22 cellular contexts compared by ENCODE assay signal in the genomic region with DNA sequence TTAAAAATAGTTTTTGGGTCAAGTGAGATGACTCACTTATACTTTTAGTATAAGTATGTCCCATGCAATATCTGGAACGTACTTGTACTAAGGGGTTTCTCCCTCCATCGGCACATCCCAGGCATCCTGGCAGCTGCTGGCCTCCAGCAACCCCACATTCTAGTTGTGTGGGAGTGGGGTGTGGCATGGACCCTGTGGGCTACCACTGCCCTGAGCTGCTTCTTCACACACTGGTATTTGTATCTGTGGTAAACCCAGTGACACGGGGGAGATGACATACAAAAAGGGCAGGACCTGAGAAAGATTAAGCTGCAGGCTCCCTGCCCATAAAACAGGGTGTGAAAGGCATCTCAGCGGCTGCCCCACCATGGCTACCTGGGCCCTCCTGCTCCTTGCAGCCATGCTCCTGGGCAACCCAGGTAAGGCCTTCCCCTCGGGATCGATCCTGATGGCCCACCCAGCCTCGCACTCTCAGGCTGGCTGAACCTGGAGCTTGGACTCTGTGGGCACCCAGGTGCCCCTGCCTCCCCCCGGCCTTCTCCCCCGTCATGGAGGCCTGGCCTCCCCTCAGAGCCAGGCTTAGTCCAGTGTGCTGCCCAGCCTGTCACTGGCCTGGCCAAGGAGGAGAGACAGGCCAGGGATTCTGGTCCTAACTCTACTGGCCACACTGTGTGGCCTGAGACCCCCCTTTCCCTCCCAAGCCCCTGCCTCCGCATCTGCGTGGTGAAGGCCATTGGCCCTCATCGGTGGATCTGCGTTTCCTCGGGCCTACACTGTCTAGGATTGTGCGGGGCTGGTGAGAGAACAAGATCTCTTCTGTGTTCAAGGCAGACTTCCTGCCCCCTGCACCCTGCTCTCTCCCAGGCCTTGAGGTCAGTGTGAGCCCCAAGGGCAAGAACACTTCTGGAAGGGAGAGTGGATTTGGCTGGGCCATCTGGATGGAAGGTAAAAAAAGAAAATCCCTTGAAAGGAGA. TPM values are rescaled to one million over a fixed set of nuclear protein-coding genes. Genes with fewer than 3 reads are reported as not detected.
A peak's percentile ranks its signal among the peaks of the same experiment; 100 is the strongest.
DNase-seq lines count a peak whose midpoint lies in the region; ATAC-seq, FAIRE-seq and TF ChIP-seq lines count a peak whose summit lies in the region.
"Had no signal": no experiment of that assay in that cellular context is flagged by ENCODE, and none has a peak within 500 bp of the region (broad histone marks: within the 10 kb centered on the region; RNA-seq: fewer than 3 reads in every experiment).

A gene (plus strand): TSS at position 307 of the 974 bp plus-strand sequence. CDS start 61 bp downstream, at position 368.

- H3K36me3 ChIP-seq in GM12878 (ENCODE audit: control insufficient read depth in 2 of 2, insufficient read depth in 2 of 2, low read length in 1 of 2), result no peaks in the 10 kb centered on the region
- no peaks in the 10 kb centered on the region for H3K36me3 ChIP-seq in trophoblast cell (ENCODE audit: control insufficient read depth in 1 of 2, insufficient read depth in 2 of 2, low read length in 2 of 2)
- no peaks in the 10 kb centered on the region for H3K36me3 ChIP-seq in suprapubic skin
- H3K36me3 ChIP-seq: esophagus squamous epithelium, heart left ventricle had no signal

- H2BK5ac ChIP-seq in trophoblast cell (ENCODE audit: low read depth, low read length, poor library complexity), result no peak within 1 kb of the TSS

- no peak within 1 kb of the TSS for H3K4ac ChIP-seq in trophoblast cell (ENCODE audit: low read depth, low read length)

- H2BK120ac ChIP-seq in trophoblast cell (ENCODE audit: insufficient read depth, low read length, poor library complexity), result no peak within 1 kb of the TSS

- H3K27me3 Mint-ChIP-seq in activated CD4-positive, alpha-beta T cell treated with anti-CD3 and anti-CD28 coated beads for 36 hours, result no peaks in the 10 kb centered on the region
- H3K27me3 Mint-ChIP-seq: CD4-positive, CD25-positive, alpha-beta regulatory T cell had no signal

- no peak within 1 kb of the TSS for H3K4me3 Mint-ChIP-seq in activated CD4-positive, alpha-beta T cell treated with anti-CD3 and anti-CD28 coated beads for 36 hours
- H3K4me3 Mint-ChIP-seq: CD4-positive, CD25-positive, alpha-beta regulatory T cell had no signal

- H3K27me3 ChIP-seq in GM12878 (replicated peaks in 1 of 2; ENCODE audit: control insufficient read depth in 2 of 2, insufficient read depth in 2 of 2, low read length in 1 of 2), result no peaks in the 10 kb centered on the region
- no peaks in the 10 kb centered on the region for H3K27me3 ChIP-seq in trophoblast cell (ENCODE audit: insufficient read depth, low read length)
- H3K27me3 ChIP-seq in suprapubic skin, result no peaks in the 10 kb centered on the region
- H3K27me3 ChIP-seq: esophagus squamous epithelium, heart left ventricle had no signal

- ATAC-seq in activated CD4-positive, alpha-beta T cell treated with anti-CD3 and anti-CD28 coated beads for 36 hours, result no peak
- ATAC-seq in GM12878, result peak; percentile 27; the same call in 2 of the 3 replicates
- ATAC-seq in HG02642 (IDR thresholded peaks at IDR 0.05; ENCODE audit: poor library complexity, unreplicated experiment), result no peak
- ATAC-seq: A549, HCT116 had no signal

- H3K4me2 ChIP-seq in GM12878 (ENCODE audit: control insufficient read depth, insufficient read depth), result no peak within 1 kb of the TSS
- no peak within 1 kb of the TSS for H3K4me2 ChIP-seq in trophoblast cell (ENCODE audit: low read length)
- H3K4me2 ChIP-seq: A549 had no signal

- H3K4me1 ChIP-seq in GM12878 (ENCODE audit: control insufficient read depth, insufficient read depth, low read length), result no peaks in the 10 kb centered on the region
- H3K4me1 ChIP-seq in trophoblast cell (ENCODE audit: control insufficient read depth in 1 of 2, insufficient read depth in 2 of 2, low read length in 2 of 2), result peaks cover 17 to 20% of the 10 kb centered on the region in 2 experiments
- no peaks in the 10 kb centered on the region for H3K4me1 ChIP-seq in suprapubic skin
- H3K4me1 ChIP-seq: esophagus squamous epithelium had no signal

- TF ChIP-seq POLR2A in GM12878 (IDR thresholded peaks at IDR 0.05; ENCODE audit: low read depth, low read length) (no peak), suprapubic skin (IDR thresholded peaks at IDR 0.05) (no peak)

- intact Hi-C loops in activated CD4-positive, alpha-beta T cell treated with anti-CD3 and anti-CD28 coated beads for 36 hours (cut with DNase I, micrococcal nuclease), result no loop called here
- intact Hi-C loops in GM12878 (cut with micrococcal nuclease; ENCODE audit: unreplicated experiment), result no loop called here

- SMC1A ChIA-PET in GM12878 (lab: Charles Lee; ENCODE audit: uncharacterized antibody, unreplicated experiment), result interaction anchor here (1.2 to 4.4 kb wide), 2 partner anchors 12 to 57 kb away, joined by 3 to 22 read pairs; no protein-coding TSS in a partner anchor

- H4K20me1 ChIP-seq in GM12878 (ENCODE audit: control insufficient read depth, insufficient read depth), result no peaks in the 10 kb centered on the region

- no peaks in the 10 kb centered on the region for H3K79me1 ChIP-seq in trophoblast cell (ENCODE audit: low read length)

- H4K12ac ChIP-seq in trophoblast cell (ENCODE audit: low read depth, low read length), result no peak within 1 kb of the TSS

- H2BK12ac ChIP-seq in trophoblast cell (ENCODE audit: low read length), result no peak within 1 kb of the TSS

- RAD21 ChIA-PET in GM12878 (lab: Charles Lee; ENCODE audit: unreplicated experiment), result interaction anchor here (1.8 kb wide), 1 partner anchor 13 kb away, joined by 3 read pairs; no protein-coding TSS in a partner anchor

- H3K9ac ChIP-seq in GM12878 (ENCODE audit: control insufficient read depth, insufficient read depth, low read length) (no peak within 1 kb of the TSS), trophoblast cell (ENCODE audit: low read length) (no peak within 1 kb of the TSS)

- no peak within 1 kb of the TSS for H3K27ac Mint-ChIP-seq in activated CD4-positive, alpha-beta T cell treated with anti-CD3 and anti-CD28 coated beads for 36 hours

- TF ChIP-seq RAD21 in GM12878 (IDR thresholded peaks at IDR 0.05; ENCODE audit: insufficient read depth, low read depth, low read length), result no peak

- no TSS peak for BruUV-seq in GM12878 (replicated peaks; lab: Mats Ljungman, UMichigan)

- H2AFZ ChIP-seq in GM12878 (ENCODE audit: control insufficient read depth, low read depth, low read length), result no peak within 1 kb of the TSS
- no peak within 1 kb of the TSS for H2AFZ ChIP-seq in trophoblast cell (ENCODE audit: insufficient read depth, low read length, poor library complexity)

- no peak for TF ChIP-seq CTCF in GM12878 (IDR thresholded peaks at IDR 0.05 in 2 of 3, conservative IDR thresholded peaks at IDR 0.05 in 1 of 3; ENCODE audit: control insufficient read depth in 2 of 3, extremely low read depth in 1 of 3, insufficient read depth in 1 of 3, low read depth in 3 of 3, low read length in 3 of 3)
- TF ChIP-seq CTCF in suprapubic skin (IDR thresholded peaks at IDR 0.05), result no peak

- H4K91ac ChIP-seq in trophoblast cell (ENCODE audit: low read depth, low read length), result peak within 1 kb of the TSS; percentile 21

- H3K27ac ChIP-seq in GM12878 (ENCODE audit: control insufficient read depth, insufficient read depth), result no peak within 1 kb of the TSS
- H3K27ac ChIP-seq in trophoblast cell (ENCODE audit: low read depth, low read length), result no peak within 1 kb of the TSS
- H3K27ac ChIP-seq in suprapubic skin, result no peak within 1 kb of the TSS
- H3K27ac ChIP-seq: esophagus squamous epithelium had no signal

- peak within 1 kb of the TSS; percentile 2 for H4K8ac ChIP-seq in trophoblast cell (ENCODE audit: low read depth, low read length)

- H3K79me2 ChIP-seq in GM12878 (ENCODE audit: control insufficient read depth, insufficient read depth, low read length), result no peaks in the 10 kb centered on the region
- no peaks in the 10 kb centered on the region for H3K79me2 ChIP-seq in trophoblast cell (ENCODE audit: control insufficient read depth, insufficient read depth, low read length, poor library complexity)

- POLR2A ChIA-PET in activated CD4-positive, alpha-beta T cell treated with anti-CD3 and anti-CD28 coated beads for 36 hours (lab: Charles Lee), result interaction anchor here (0.5 kb wide), 1 partner anchor 22 kb away, joined by 3 read pairs; no protein-coding TSS in a partner anchor
- POLR2A ChIA-PET in GM12878 (lab: Charles Lee), result interaction anchor here (0.5 kb wide), 1 partner anchor 63 kb away, joined by 4 read pairs; no protein-coding TSS in a partner anchor

- no peaks in the 10 kb centered on the region for H3K4me1 Mint-ChIP-seq in activated CD4-positive, alpha-beta T cell treated with anti-CD3 and anti-CD28 coated beads for 36 hours

- in situ Hi-C loops in GM12878 (cut with MboI), result no loop called here

- no peaks in the 10 kb centered on the region for H3K9me3 ChIP-seq in GM12878 (replicated peaks; ENCODE audit: control insufficient read depth, insufficient read depth, low read length)
- peaks cover under 1% of the 10 kb centered on the region for H3K9me3 ChIP-seq in trophoblast cell (ENCODE audit: insufficient read depth, low read depth, low read length)
- no peaks in the 10 kb centered on the region for H3K9me3 ChIP-seq in suprapubic skin
- H3K9me3 ChIP-seq: A549, esophagus squamous epithelium, heart left ventricle had no signal

- H3K23ac ChIP-seq in trophoblast cell (ENCODE audit: low read length), result no peak within 1 kb of the TSS

- H3K14ac ChIP-seq in trophoblast cell (ENCODE audit: low read length), result no peak within 1 kb of the TSS

- no peak within 1 kb of the TSS for H3K18ac ChIP-seq in trophoblast cell (ENCODE audit: low read length)

- H2AK5ac ChIP-seq in trophoblast cell (ENCODE audit: low read length), result peak within 1 kb of the TSS; percentile 10

- no peak for DNase-seq in activated CD4-positive, alpha-beta T cell treated with anti-CD3 and anti-CD28 coated beads for 36 hours
- no peak for DNase-seq in activated CD4-positive, alpha-beta T cell treated with anti-CD3 and anti-CD28 coated beads for 1 hour
- DNase-seq in MV-4-11 (lab: John Stamatoyannopoulos, UW), result peak; percentile 36
- no peak for DNase-seq in GM12878 (ENCODE audit: low read depth, low spot score)
- no peak for DNase-seq in trophoblast cell
- no peak for DNase-seq in suprapubic skin (ENCODE audit: low spot score in 2 of 2)
- DNase-seq in central memory CD4-positive, alpha-beta T cell, result no peak
- DNase-seq: CD4-positive, CD25-positive, alpha-beta regulatory T cell; cortex of kidney; EL; esophagus squamous epithelium; heart left ventricle; KG1; kidney; NCI-H1417; NCI-H2227 treated with DMSO at 0.1 percent for 48 hours; SHP77 treated with DMSO at 0.1 percent for 48 hours had no signal

- TF ChIP-seq EP300 in GM12878 (IDR thresholded peaks at IDR 0.05; ENCODE audit: borderline replicate concordance in 1 of 2, control insufficient read depth in 1 of 2, low read depth in 2 of 2, low read length in 2 of 2) (no peak), suprapubic skin (IDR thresholded peaks at IDR 0.05) (no peak)

- CTCF ChIA-PET in activated CD4-positive, alpha-beta T cell treated with anti-CD3 and anti-CD28 coated beads for 36 hours (lab: Charles Lee), result interaction anchor here (0.7 to 3.6 kb wide), 3 partner anchors 15 to 188 kb away, joined by 3 to 16 read pairs (median 3); no protein-coding TSS in a partner anchor
- CTCF ChIA-PET in GM12878 (lab: Yijun Ruan, JAX), result interaction anchor here (0.7 to 3.3 kb wide), 5 partner anchors 10 to 120 kb away, joined by 3 to 10 read pairs (median 4); no protein-coding TSS in a partner anchor

- H3K9me3 Mint-ChIP-seq in activated CD4-positive, alpha-beta T cell treated with anti-CD3 and anti-CD28 coated beads for 36 hours (ENCODE audit: low read depth), result no peaks in the 10 kb centered on the region
- H3K9me3 Mint-ChIP-seq: CD4-positive, CD25-positive, alpha-beta regulatory T cell had no signal

- FAIRE-seq in GM12878 (lab: Jason Lieb, UNC), result no peak
- FAIRE-seq: A549, astrocyte, kidney had no signal

- WGBS in GM12878 (ENCODE audit: insufficient coverage, insufficient replicate concordance, low lambda C conversion rate, missing lambda C conversion rate), result 56% methylated on average over 12 of the region's 15 CpGs
- WGBS in trophoblast cell (ENCODE audit: extremely low coverage, insufficient coverage, insufficient read length), result no CpG with 5 or more reads among the region's 15 CpGs
- 94% methylated on average over 13 of the region's 15 CpGs for WGBS in suprapubic skin

- H3K4me3 ChIP-seq in GM12878 (no peak within 1 kb of the TSS), trophoblast cell (ENCODE audit: low read depth, low read length) (no peak within 1 kb of the TSS), suprapubic skin (no peak within 1 kb of the TSS)
- H3K4me3 ChIP-seq: A549, esophagus squamous epithelium had no signal

- H3K36me3 Mint-ChIP-seq in activated CD4-positive, alpha-beta T cell treated with anti-CD3 and anti-CD28 coated beads for 36 hours (ENCODE audit: low read depth), result no peaks in the 10 kb centered on the region
- H3K36me3 Mint-ChIP-seq: CD4-positive, CD25-positive, alpha-beta regulatory T cell had no signal

RNA-seq across cellular contexts. Expression of the gene that starts here (rescaled TPM):
- 10 to 100 TPM; 18.9 to 21.6 TPM for total RNA-seq in activated CD4-positive, alpha-beta T cell treated with anti-CD3 and anti-CD28 coated beads for 36 hours
- not detected in 2 replicates for total RNA-seq in GM12878 (2013; cell fraction: nucleolus; rRNA removed)
- not detected in 2 replicates for total RNA-seq in GM12878 (2014; rRNA removed)
- total RNA-seq in GM12878 (2014; rRNA removed; fragmentation: Illumina TruSeq; extraction: Trizol), result 0.18 TPM in 1 of 2 replicates, not detected in the other
- total RNA-seq in GM12878 (2021), result not detected in 2 replicates
- polyA plus RNA-seq in GM12878 (2011; ENCODE audit: low read depth), result not detected
- 0.40 and 0.42 TPM in 2 replicates for polyA plus RNA-seq in GM12878 (2011; rRNA removed)
- 0.50 and 0.79 TPM in 2 replicates for polyA plus RNA-seq in GM12878 (2011; cell fraction: cytosol; rRNA removed)
- 0.67 and 0.99 TPM in 2 replicates for polyA plus RNA-seq in GM12878 (2011; cell fraction: nucleus; rRNA removed)
- polyA plus RNA-seq in GM12878 (2012), result 0.23 and 0.27 TPM in 2 replicates
- polyA plus RNA-seq in GM12878 (2014; fragmentation: Illumina TruSeq; extraction: Trizol), result not detected in 2 replicates
- not detected for polyA plus RNA-seq in GM12878 (2014; fragmentation: Nextera tagmentation; extraction: Ambion mirVana)
- not detected in 2 replicates for polyA plus RNA-seq in GM12878 (2014; rRNA removed)
- polyA plus RNA-seq in GM12878 (2016; fragmentation: Nextera tagmentation; extraction: Ambion mirVana), result not detected
- polyA minus RNA-seq in GM12878 (2011; rRNA and poly(A)+ RNA removed), result 1.2 TPM in 1 of 2 replicates, not detected in the other
- polyA minus RNA-seq in GM12878 (2011; cell fraction: cytosol; rRNA and poly(A)+ RNA removed), result not detected in 2 replicates
- 0.29 and 0.48 TPM in 2 replicates for polyA minus RNA-seq in GM12878 (2011; cell fraction: nucleus; rRNA and poly(A)+ RNA removed)
- 0.75 and 0.90 TPM in 2 replicates for polyA plus RNA-seq in trophoblast cell (2013)
- 1 to 10 TPM in 3 of 4 donors, not detected in 1; 1.6 to 4.8 (median 1.9) TPM for total RNA-seq in suprapubic skin
- total RNA-seq: astrocyte, renal cortical epithelial cell had no signal
- polyA plus RNA-seq: A549 had no signal
